In genomic region chr6:142857609-142858195, GRCh38 we compare ENCODE assay signal across 11 cellular contexts.
DNase-seq lines count a peak whose midpoint lies in the region; ATAC-seq and TF ChIP-seq lines count a peak whose summit lies in the region.
"Had no signal": no experiment of that assay in that cellular context is flagged by ENCODE, and none has a peak within 500 bp of the region (broad histone marks: within the 10 kb centered on the region; RNA-seq: fewer than 3 reads in every experiment).

No MANE protein-coding gene starts in this region.

- peak overlapping the region; percentile 18 to 91 (median 76) for H3K27ac Mint-ChIP-seq in immature natural killer cell

- peak overlapping the region; percentile 65 for H3K4me3 ChIP-seq in DOHH2 (ENCODE audit: low read length)
- no peak overlapping the region for H3K4me3 ChIP-seq in prostate gland

- H3K9me3 ChIP-seq in DOHH2 (ENCODE audit: control insufficient read depth, insufficient read depth, low read length) (no peaks in the 10 kb centered on the region), prostate gland (no peaks in the 10 kb centered on the region)

- TF ChIP-seq CTCF in DOHH2 (IDR thresholded peaks at IDR 0.05; ENCODE audit: low read depth, low read length, poor library complexity, severe bottlenecking) (no peak), prostate gland (IDR thresholded peaks at IDR 0.05) (no peak)

- no peak for TF ChIP-seq POLR2A in prostate gland (IDR thresholded peaks at IDR 0.05)

- H3K4me1 ChIP-seq in DOHH2 (ENCODE audit: control insufficient read depth, low read length) (peaks cover 70% of the 10 kb centered on the region), prostate gland (replicated peaks) (no peaks in the 10 kb centered on the region)

- H4K20me1 ChIP-seq in DOHH2 (ENCODE audit: control insufficient read depth, insufficient read depth, low read depth, low read length) = no peaks in the 10 kb centered on the region

- H3K36me3 ChIP-seq in DOHH2 (ENCODE audit: control insufficient read depth, low read length) (peaks cover 6% of the 10 kb centered on the region; the same call in 1 of the 2 replicates), prostate gland (no peaks in the 10 kb centered on the region)

- H3K4me2 ChIP-seq in DOHH2 (ENCODE audit: low read length) = peak overlapping the region; percentile 86

- 59% methylated on average over 10 of the region's 10 CpGs for WGBS in prostate gland

- H3K27me3 Mint-ChIP-seq in immature natural killer cell (ENCODE audit: low read depth in 3 of 3) = peaks cover 0 to 2% (median 0%) of the 10 kb centered on the region in 3 donors

- H3K27me3 ChIP-seq in DOHH2 (ENCODE audit: control insufficient read depth, low read length) (no peaks in the 10 kb centered on the region), prostate gland (replicated peaks; ENCODE audit: insufficient read depth) (no peaks in the 10 kb centered on the region)

- peaks cover 38% of the 10 kb centered on the region for H3K79me2 ChIP-seq in DOHH2 (ENCODE audit: control insufficient read depth, low read length)

- H3K36me3 Mint-ChIP-seq in immature natural killer cell = no peaks in the 10 kb centered on the region

- DNase-seq in NAMALWA (ENCODE audit: low spot score) (peak; percentile 76), immature natural killer cell (no peak), prostate gland (ENCODE audit: low spot score) (no peak), islet precursor cell (no peak), foreskin melanocyte (no peak), G401 (ENCODE audit: low spot score) (no peak)
- DNase-seq: DMS153, NCI-H2171 treated with DMSO at 0.1 percent for 48 hours had no signal

- no peaks in the 10 kb centered on the region for H3K9me2 ChIP-seq in DOHH2 (replicated peaks; ENCODE audit: control insufficient read depth, low read length)

- peaks cover 8% of the 10 kb centered on the region for H3F3A ChIP-seq in DOHH2 (ENCODE audit: control insufficient read depth, insufficient read depth)

- H3K4me3 Mint-ChIP-seq in immature natural killer cell = peak overlapping the region; percentile 72 to 95 (median 81)

- H3K9me3 Mint-ChIP-seq in immature natural killer cell = no peaks in the 10 kb centered on the region

- ATAC-seq in GM21526 (IDR thresholded peaks at IDR 0.05; ENCODE audit: low FRiP score, unreplicated experiment) = peak; percentile 18
- ATAC-seq: left colon had no signal

- in situ Hi-C loops in G401 (cut with HindIII; ENCODE audit: low sequenced_read_pairs) = no loop called here

- H3K27ac ChIP-seq in DOHH2 (ENCODE audit: low read depth, low read length) = peak overlapping the region; percentile 79
- no peak overlapping the region for H3K27ac ChIP-seq in prostate gland

- intact Hi-C loops in prostate gland (cut with DNase I) = no loop called here

- H3K4me1 Mint-ChIP-seq in immature natural killer cell = peaks cover 44 to 45% of the 10 kb centered on the region in 2 donors
